ENCODE assay signal across 16 cellular contexts in the genomic region with DNA sequence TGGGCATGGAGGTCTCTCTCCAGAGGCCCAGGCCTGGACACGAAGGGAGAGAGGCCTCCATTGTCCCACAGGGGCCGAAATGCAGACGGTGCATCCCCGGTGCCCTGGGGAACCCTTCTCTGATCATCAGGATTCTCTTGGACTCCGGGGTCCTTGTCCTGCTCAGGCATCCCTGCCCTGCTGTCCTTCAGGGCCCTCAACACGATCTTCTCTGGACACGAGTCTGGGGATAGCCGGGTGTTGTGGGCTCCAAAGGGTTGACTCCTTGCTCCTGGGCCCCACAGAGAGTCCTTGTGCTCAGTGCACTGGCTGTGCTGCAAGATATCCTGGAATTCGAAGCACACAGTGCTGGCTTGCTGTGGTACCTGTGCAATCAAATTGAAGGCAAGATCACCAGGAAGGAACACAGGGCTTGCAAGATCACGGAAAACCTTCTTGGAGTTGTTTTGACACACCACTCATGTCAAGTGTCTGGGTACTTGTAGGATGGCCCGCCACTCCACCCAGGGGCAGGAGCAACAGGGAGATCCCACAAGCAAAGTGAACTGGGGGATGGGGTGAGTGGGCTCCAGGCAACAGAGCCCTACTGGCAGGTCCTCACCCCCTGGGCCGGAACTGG.
"Had no signal": no experiment of that assay in that cellular context is flagged by ENCODE, and none has a peak within 500 bp of the region (broad histone marks: within the 10 kb centered on the region; RNA-seq: fewer than 3 reads in every experiment).

No MANE protein-coding gene starts in this region.

- DNase-seq: effector memory CD4-positive, alpha-beta T cell; heart left ventricle; hippocampal formation; islet precursor cell; left ventricle myocardium superior; naive B cell; psoas muscle; sigmoid colon; stimulated activated CD4-positive, alpha-beta T cell treated with anti-CD3 and anti-CD28 coated beads, Interleukin-2, amount 100 ng/mL, for 24 hours; stimulated activated CD4-positive, alpha-beta T cell treated with anti-CD3 and anti-CD28 coated beads, Interleukin-4, amount 100 ng/mL, for 4 hours; stimulated activated naive B cell treated with anti-CD40 and anti-IgM and Interleukin-4, amounts not matched to agents 10 μg/mL and 1 μg/mL and 100 μg/mL, for 72 hours; stimulated activated naive CD8-positive, alpha-beta T cell treated with anti-CD3 and anti-CD28 coated beads, Interleukin-15, amount 100 ng/mL, for 72 hours; transverse colon had no signal

- H3K4me3 ChIP-seq: heart left ventricle, psoas muscle, sigmoid colon, skin epidermis, thoracic aorta, transverse colon had no signal

- H3K27ac ChIP-seq: heart left ventricle, psoas muscle, sigmoid colon, skin epidermis, thoracic aorta, transverse colon had no signal

- H3K4me1 ChIP-seq: heart left ventricle, psoas muscle, sigmoid colon, transverse colon had no signal

- ATAC-seq: esophagus mucosa; heart left ventricle; left ventricle myocardium superior; psoas muscle; stimulated activated naive B cell treated with anti-CD40 and anti-IgM and Interleukin-4, amounts not matched to agents 10 μg/mL and 1 μg/mL and 100 μg/mL, for 72 hours; stimulated activated naive CD8-positive, alpha-beta T cell treated with anti-CD3 and anti-CD28 coated beads, Interleukin-15, amount 100 ng/mL, for 72 hours had no signal

- H3K9me3 ChIP-seq: heart left ventricle, psoas muscle, sigmoid colon, thoracic aorta, transverse colon had no signal

- H3K36me3 ChIP-seq: heart left ventricle, sigmoid colon, thoracic aorta, transverse colon had no signal
